In the genomic region with DNA sequence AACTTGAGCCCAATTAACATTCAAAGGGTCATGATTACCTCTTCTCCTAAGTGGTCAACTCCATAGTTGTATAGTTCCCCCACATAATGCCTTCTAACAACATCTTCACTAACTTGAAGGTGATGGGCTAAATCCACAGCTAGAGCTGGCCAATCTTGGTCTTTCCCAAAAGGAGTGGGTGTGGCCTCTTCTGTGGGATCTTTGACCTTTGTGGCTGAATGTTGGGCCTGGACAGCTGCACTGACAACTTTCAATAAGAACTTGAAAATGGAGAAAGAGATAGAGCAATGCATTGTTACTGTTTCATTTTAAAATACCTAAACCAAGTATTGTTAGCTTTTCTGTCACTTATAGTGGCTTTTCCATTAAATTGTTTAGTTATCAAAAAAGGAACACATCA, we compare ENCODE assay signal across 24 cellular contexts.
"Had no signal": no experiment of that assay in that cellular context is flagged by ENCODE, and none has a peak within 500 bp of the region (broad histone marks: within the 10 kb centered on the region; RNA-seq: fewer than 3 reads in every experiment).

No MANE protein-coding gene starts in this region.

- H3K4me1 ChIP-seq: ascending aorta, SJSA1 had no signal

- DNase-seq: activated CD4-positive, CD25-positive, alpha-beta regulatory T cell; activated CD8-positive, alpha-beta memory T cell treated with anti-CD3 and anti-CD28 coated beads, Interleukin-2, amount 10 ng/mL, durations not matched to agents 7 days and 5 days; activated naive CD4-positive, alpha-beta T cell treated with anti-CD3 and anti-CD28 coated beads, Interleukin-2, amount 50 U/mL, for 16 hours; amniotic stem cell; body of pancreas; central memory CD4-positive, alpha-beta T cell; Kasumi-1; KBM-7; NCI-H1048; NCI-H1930; NCI-H2171; NCI-H2227 treated with DMSO at 0.1 percent for 48 hours; NCI-H526; NCI-H82; NK-92 treated with Interleukin-12 subunit alpha and Interleukin-12 subunit beta, amount 100 ng/mL, for 24 hours; Peyer's patch; Right ventricle myocardium superior; T-helper 2 cell; T1000 had no signal

- ATAC-seq: activated CD8-positive, alpha-beta memory T cell treated with anti-CD3 and anti-CD28 coated beads, Interleukin-2, amount 10 ng/mL, durations not matched to agents 7 days and 5 days; body of pancreas had no signal

- FAIRE-seq: bronchial epithelial cell had no signal

- H3K27ac ChIP-seq: ascending aorta, body of pancreas, Peyer's patch, RWPE1, SJSA1, VCaP had no signal

- H3K27me3 ChIP-seq: ascending aorta, body of pancreas, Peyer's patch, SJSA1 had no signal

- H3K27ac Mint-ChIP-seq: activated CD8-positive, alpha-beta memory T cell treated with anti-CD3 and anti-CD28 coated beads, Interleukin-2, amount 10 ng/mL, durations not matched to agents 7 days and 5 days had no signal

- H3K27me3 Mint-ChIP-seq: activated CD8-positive, alpha-beta memory T cell treated with anti-CD3 and anti-CD28 coated beads, Interleukin-2, amount 10 ng/mL, durations not matched to agents 7 days and 5 days had no signal

- H3K4me3 ChIP-seq: ascending aorta, body of pancreas, Peyer's patch, SJSA1 had no signal

- H3K4me3 Mint-ChIP-seq: activated CD8-positive, alpha-beta memory T cell treated with anti-CD3 and anti-CD28 coated beads, Interleukin-2, amount 10 ng/mL, durations not matched to agents 7 days and 5 days had no signal

- H3K9me3 ChIP-seq: ascending aorta, body of pancreas, Peyer's patch, SJSA1 had no signal
